In the genomic region with DNA sequence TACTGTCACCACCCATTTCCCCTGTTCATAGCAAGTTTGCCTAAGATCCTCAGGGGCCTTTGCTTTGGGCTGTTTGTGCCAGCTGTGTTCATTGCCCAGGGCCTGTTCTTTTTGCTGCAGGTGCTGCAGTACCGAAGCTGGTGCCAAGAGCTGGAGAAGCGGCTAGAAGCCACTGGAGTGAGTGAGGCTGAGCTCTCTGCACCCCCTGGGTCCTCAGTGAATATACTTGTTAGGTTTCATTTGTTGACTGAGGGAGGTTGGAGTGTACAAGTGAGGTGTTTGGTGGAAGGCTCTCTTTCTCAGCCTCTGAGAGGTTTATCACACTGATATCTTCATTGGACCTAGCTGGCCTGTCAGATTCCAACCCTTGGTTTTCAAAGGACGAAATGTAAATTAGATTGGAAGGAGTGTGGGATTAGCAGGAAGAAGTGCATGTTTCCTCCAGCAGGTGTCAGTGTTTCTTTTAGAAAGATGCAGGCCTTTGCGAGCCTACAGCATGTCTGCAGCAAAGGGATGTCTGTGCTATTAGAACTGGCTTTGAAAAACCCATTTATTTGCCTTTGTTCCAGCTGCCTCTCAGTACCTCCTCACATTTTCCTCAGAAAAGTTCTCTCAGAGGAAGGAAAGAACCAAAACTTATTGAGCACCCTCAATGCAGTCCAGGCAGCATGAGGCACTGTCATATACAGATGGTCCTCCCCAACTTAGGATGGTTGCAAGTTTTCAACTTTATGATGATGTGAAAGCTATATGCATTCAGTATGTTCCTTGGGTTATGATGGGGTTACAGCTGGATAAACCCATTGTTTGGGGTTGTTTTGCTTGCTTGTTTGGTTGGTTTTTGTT, we compare ENCODE assay signal across 1 cellular context.
TF ChIP-seq lines count a peak whose summit lies in the region.

No MANE protein-coding gene starts in this region.

TF ChIP-seq in A549, 52 proteins besides CTCF, POLR2A, EP300 and RAD21 (continued from another document):
- TF ChIP-seq EHF (CRISPR knock-in tag; IDR thresholded peaks at IDR 0.05), result no peak
- no peak for TF ChIP-seq USF2 (IDR thresholded peaks at IDR 0.05)
- TF ChIP-seq NFE2L2 (conservative IDR thresholded peaks at IDR 0.05; ENCODE audit: low read length), result no peak
- TF ChIP-seq EHMT2 (IDR thresholded peaks at IDR 0.05; ENCODE audit: low read depth), result no peak
- TF ChIP-seq ZC3H11A (IDR thresholded peaks at IDR 0.05), result no peak
- no peak for TF ChIP-seq CBX8 (IDR thresholded peaks at IDR 0.05)
